In the genomic region with DNA sequence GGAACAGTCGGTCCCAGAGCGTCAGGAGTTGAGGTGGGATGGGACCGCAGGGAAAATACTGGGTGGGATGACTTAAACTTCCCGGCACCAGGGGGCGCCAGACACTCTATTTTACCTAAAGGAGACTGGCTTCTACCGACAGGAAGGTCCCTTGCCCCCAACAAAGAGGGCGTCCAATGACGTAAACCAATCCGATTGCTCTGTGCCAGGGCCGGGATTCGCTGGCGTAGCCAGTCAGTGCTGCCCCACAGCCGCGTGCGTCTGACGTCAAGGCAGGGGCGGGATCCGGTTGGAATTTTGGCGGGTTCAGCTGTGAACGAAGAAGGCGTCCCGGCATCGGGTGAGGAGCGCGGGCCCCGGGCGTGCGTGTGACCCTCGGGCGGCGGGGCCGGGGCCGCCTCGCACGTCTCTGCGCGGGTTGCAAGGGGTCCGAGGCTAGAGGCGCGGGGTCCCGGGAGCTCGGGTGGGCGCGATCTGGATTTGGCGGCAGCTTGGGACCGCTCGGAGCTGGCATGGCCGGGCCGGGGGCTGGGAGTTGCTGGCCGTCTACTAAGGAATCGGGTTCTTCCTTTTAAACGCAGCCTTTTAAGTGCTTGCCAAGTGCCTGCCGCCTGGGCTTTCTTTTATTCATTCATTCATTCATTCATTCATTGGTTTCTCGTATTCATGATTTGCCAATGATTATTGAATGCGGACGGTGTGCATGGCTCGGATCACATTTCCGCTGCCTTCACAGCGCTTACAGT, we compare ENCODE assay signal across 1 cellular context.
A peak's percentile ranks its signal among the peaks of the same experiment; 100 is the strongest.
TF ChIP-seq lines count a peak whose summit lies in the region.

A gene (plus strand): TSS at position 292 of the 746 bp plus-strand sequence. CDS start 2,645 bp downstream, outside the sequence.

TF ChIP-seq in K562, 482 proteins besides CTCF, POLR2A, EP300 and RAD21 (continued from another document):
- TF ChIP-seq, protein P1, sequence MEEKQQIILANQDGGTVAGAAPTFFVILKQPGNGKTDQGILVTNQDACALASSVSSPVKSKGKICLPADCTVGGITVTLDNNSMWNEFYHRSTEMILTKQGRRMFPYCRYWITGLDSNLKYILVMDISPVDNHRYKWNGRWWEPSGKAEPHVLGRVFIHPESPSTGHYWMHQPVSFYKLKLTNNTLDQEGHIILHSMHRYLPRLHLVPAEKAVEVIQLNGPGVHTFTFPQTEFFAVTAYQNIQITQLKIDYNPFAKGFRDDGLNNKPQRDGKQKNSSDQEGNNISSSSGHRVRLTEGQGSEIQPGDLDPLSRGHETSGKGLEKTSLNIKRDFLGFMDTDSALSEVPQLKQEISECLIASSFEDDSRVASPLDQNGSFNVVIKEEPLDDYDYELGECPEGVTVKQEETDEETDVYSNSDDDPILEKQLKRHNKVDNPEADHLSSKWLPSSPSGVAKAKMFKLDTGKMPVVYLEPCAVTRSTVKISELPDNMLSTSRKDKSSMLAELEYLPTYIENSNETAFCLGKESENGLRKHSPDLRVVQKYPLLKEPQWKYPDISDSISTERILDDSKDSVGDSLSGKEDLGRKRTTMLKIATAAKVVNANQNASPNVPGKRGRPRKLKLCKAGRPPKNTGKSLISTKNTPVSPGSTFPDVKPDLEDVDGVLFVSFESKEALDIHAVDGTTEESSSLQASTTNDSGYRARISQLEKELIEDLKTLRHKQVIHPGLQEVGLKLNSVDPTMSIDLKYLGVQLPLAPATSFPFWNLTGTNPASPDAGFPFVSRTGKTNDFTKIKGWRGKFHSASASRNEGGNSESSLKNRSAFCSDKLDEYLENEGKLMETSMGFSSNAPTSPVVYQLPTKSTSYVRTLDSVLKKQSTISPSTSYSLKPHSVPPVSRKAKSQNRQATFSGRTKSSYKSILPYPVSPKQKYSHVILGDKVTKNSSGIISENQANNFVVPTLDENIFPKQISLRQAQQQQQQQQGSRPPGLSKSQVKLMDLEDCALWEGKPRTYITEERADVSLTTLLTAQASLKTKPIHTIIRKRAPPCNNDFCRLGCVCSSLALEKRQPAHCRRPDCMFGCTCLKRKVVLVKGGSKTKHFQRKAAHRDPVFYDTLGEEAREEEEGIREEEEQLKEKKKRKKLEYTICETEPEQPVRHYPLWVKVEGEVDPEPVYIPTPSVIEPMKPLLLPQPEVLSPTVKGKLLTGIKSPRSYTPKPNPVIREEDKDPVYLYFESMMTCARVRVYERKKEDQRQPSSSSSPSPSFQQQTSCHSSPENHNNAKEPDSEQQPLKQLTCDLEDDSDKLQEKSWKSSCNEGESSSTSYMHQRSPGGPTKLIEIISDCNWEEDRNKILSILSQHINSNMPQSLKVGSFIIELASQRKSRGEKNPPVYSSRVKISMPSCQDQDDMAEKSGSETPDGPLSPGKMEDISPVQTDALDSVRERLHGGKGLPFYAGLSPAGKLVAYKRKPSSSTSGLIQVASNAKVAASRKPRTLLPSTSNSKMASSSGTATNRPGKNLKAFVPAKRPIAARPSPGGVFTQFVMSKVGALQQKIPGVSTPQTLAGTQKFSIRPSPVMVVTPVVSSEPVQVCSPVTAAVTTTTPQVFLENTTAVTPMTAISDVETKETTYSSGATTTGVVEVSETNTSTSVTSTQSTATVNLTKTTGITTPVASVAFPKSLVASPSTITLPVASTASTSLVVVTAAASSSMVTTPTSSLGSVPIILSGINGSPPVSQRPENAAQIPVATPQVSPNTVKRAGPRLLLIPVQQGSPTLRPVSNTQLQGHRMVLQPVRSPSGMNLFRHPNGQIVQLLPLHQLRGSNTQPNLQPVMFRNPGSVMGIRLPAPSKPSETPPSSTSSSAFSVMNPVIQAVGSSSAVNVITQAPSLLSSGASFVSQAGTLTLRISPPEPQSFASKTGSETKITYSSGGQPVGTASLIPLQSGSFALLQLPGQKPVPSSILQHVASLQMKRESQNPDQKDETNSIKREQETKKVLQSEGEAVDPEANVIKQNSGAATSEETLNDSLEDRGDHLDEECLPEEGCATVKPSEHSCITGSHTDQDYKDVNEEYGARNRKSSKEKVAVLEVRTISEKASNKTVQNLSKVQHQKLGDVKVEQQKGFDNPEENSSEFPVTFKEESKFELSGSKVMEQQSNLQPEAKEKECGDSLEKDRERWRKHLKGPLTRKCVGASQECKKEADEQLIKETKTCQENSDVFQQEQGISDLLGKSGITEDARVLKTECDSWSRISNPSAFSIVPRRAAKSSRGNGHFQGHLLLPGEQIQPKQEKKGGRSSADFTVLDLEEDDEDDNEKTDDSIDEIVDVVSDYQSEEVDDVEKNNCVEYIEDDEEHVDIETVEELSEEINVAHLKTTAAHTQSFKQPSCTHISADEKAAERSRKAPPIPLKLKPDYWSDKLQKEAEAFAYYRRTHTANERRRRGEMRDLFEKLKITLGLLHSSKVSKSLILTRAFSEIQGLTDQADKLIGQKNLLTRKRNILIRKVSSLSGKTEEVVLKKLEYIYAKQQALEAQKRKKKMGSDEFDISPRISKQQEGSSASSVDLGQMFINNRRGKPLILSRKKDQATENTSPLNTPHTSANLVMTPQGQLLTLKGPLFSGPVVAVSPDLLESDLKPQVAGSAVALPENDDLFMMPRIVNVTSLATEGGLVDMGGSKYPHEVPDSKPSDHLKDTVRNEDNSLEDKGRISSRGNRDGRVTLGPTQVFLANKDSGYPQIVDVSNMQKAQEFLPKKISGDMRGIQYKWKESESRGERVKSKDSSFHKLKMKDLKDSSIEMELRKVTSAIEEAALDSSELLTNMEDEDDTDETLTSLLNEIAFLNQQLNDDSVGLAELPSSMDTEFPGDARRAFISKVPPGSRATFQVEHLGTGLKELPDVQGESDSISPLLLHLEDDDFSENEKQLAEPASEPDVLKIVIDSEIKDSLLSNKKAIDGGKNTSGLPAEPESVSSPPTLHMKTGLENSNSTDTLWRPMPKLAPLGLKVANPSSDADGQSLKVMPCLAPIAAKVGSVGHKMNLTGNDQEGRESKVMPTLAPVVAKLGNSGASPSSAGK (IDR thresholded peaks at IDR 0.05): peak; percentile 85
- no peak for TF ChIP-seq DNMT1 (IDR thresholded peaks at IDR 0.05)
- peak; percentile 59 to 68; a peak in 3 of 4 replicates for TF ChIP-seq NRF1 (conservative IDR thresholded peaks at IDR 0.05 in 1 of 2, IDR thresholded peaks at IDR 0.05 in 1 of 2)
- TF ChIP-seq NONO (IDR thresholded peaks at IDR 0.05; ENCODE audit: low read depth in 2 of 2, low read length in 1 of 2): no peak
- TF ChIP-seq TBP (optimal IDR thresholded peaks at IDR 0.05; ENCODE audit: low read depth, low read length): no peak
- TF ChIP-seq TCF7L2 (IDR thresholded peaks at IDR 0.05; ENCODE audit: low read depth, low read length): no peak
- no peak for TF ChIP-seq FUS (optimal IDR thresholded peaks at IDR 0.05; ENCODE audit: low read depth, low read length)
- TF ChIP-seq CEBPB (tag; IDR thresholded peaks at IDR 0.05): no peak
- TF ChIP-seq, protein P2, sequence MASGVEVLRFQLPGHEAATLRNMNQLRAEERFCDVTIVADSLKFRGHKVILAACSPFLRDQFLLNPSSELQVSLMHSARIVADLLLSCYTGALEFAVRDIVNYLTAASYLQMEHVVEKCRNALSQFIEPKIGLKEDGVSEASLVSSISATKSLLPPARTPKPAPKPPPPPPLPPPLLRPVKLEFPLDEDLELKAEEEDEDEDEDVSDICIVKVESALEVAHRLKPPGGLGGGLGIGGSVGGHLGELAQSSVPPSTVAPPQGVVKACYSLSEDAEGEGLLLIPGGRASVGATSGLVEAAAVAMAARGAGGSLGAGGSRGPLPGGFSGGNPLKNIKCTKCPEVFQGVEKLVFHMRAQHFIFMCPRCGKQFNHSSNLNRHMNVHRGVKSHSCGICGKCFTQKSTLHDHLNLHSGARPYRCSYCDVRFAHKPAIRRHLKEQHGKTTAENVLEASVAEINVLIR (CRISPR knock-in tag; IDR thresholded peaks at IDR 0.05): peak; percentile 90
- TF ChIP-seq HDAC1 (IDR thresholded peaks at IDR 0.05): peak in 1 of 2 experiments; percentile 97; a peak in 3 of 4 replicates
- peak; percentile 59; the same call in 1 of the 2 replicates for TF ChIP-seq SMC3 (conservative IDR thresholded peaks at IDR 0.05; ENCODE audit: insufficient read depth, low read depth, low read length)
- TF ChIP-seq PML (IDR thresholded peaks at IDR 0.05; ENCODE audit: low read length): 0 out of 2 replicates have a peak, but pooled peaks have one; percentile 50
- no peak for TF ChIP-seq ZNF644 (tag; IDR thresholded peaks at IDR 0.05; ENCODE audit: low read depth)
- TF ChIP-seq FOS (IDR thresholded peaks at IDR 0.05; ENCODE audit: extremely low read depth, insufficient read length): peak; percentile 74
- no peak for TF ChIP-seq THRAP3 (IDR thresholded peaks at IDR 0.05; ENCODE audit: borderline replicate concordance)
- TF ChIP-seq STAT5A (IDR thresholded peaks at IDR 0.05; ENCODE audit: borderline replicate concordance, low read length): no peak
- no peak for TF ChIP-seq PHB (CRISPR knock-in tag; IDR thresholded peaks at IDR 0.05)
- TF ChIP-seq ESRRA (IDR thresholded peaks at IDR 0.05; ENCODE audit: borderline replicate concordance, low read depth): peak; percentile 89
- TF ChIP-seq MBD2 (IDR thresholded peaks at IDR 0.05; ENCODE audit: borderline replicate concordance, low read depth): peak; percentile 94
- TF ChIP-seq, protein P3, sequence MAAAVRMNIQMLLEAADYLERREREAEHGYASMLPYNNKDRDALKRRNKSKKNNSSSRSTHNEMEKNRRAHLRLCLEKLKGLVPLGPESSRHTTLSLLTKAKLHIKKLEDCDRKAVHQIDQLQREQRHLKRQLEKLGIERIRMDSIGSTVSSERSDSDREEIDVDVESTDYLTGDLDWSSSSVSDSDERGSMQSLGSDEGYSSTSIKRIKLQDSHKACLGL (CRISPR knock-in tag; IDR thresholded peaks at IDR 0.05; ENCODE audit: borderline replicate concordance, poor library complexity, severe bottlenecking): peak; percentile 30
- TF ChIP-seq MAFG (tag; conservative IDR thresholded peaks at IDR 0.05): no peak
- peak; percentile 87 for TF ChIP-seq ZNF24 (IDR thresholded peaks at IDR 0.05)
- TF ChIP-seq PHTF2 (CRISPR knock-in tag; IDR thresholded peaks at IDR 0.05): no peak
- TF ChIP-seq TAF9B (IDR thresholded peaks at IDR 0.05; ENCODE audit: partially characterized antibody): no peak
- TF ChIP-seq RFX7 (CRISPR knock-in tag; IDR thresholded peaks at IDR 0.05): no peak
- TF ChIP-seq ZFP36 (IDR thresholded peaks at IDR 0.05; ENCODE audit: low read depth, low read length, partially characterized antibody): no peak
- no peak for TF ChIP-seq POLR3A (IDR thresholded peaks at IDR 0.05; ENCODE audit: borderline replicate concordance, extremely low read depth, insufficient read depth, insufficient read length)
- TF ChIP-seq MCM7 (IDR thresholded peaks at IDR 0.05): no peak
- TF ChIP-seq SMAD4 (CRISPR knock-in tag; conservative IDR thresholded peaks at IDR 0.05): no peak; the same call in 1 of the 2 replicates
- TF ChIP-seq ZBTB7A (IDR thresholded peaks at IDR 0.05; ENCODE audit: borderline replicate concordance, control insufficient read depth, low read depth, low read length): peak; percentile 15; the same call in 1 of the 2 replicates
- TF ChIP-seq, protein P4, sequence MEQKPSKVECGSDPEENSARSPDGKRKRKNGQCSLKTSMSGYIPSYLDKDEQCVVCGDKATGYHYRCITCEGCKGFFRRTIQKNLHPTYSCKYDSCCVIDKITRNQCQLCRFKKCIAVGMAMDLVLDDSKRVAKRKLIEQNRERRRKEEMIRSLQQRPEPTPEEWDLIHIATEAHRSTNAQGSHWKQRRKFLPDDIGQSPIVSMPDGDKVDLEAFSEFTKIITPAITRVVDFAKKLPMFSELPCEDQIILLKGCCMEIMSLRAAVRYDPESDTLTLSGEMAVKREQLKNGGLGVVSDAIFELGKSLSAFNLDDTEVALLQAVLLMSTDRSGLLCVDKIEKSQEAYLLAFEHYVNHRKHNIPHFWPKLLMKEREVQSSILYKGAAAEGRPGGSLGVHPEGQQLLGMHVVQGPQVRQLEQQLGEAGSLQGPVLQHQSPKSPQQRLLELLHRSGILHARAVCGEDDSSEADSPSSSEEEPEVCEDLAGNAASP (IDR thresholded peaks at IDR 0.05): no peak
- no peak for TF ChIP-seq KAT8 (IDR thresholded peaks at IDR 0.05; ENCODE audit: low read depth)
- TF ChIP-seq XRCC5 (IDR thresholded peaks at IDR 0.05; ENCODE audit: low read depth, low read length): 0 out of 2 replicates have a peak, but pooled peaks have one; percentile 52
- TF ChIP-seq, protein P5, sequence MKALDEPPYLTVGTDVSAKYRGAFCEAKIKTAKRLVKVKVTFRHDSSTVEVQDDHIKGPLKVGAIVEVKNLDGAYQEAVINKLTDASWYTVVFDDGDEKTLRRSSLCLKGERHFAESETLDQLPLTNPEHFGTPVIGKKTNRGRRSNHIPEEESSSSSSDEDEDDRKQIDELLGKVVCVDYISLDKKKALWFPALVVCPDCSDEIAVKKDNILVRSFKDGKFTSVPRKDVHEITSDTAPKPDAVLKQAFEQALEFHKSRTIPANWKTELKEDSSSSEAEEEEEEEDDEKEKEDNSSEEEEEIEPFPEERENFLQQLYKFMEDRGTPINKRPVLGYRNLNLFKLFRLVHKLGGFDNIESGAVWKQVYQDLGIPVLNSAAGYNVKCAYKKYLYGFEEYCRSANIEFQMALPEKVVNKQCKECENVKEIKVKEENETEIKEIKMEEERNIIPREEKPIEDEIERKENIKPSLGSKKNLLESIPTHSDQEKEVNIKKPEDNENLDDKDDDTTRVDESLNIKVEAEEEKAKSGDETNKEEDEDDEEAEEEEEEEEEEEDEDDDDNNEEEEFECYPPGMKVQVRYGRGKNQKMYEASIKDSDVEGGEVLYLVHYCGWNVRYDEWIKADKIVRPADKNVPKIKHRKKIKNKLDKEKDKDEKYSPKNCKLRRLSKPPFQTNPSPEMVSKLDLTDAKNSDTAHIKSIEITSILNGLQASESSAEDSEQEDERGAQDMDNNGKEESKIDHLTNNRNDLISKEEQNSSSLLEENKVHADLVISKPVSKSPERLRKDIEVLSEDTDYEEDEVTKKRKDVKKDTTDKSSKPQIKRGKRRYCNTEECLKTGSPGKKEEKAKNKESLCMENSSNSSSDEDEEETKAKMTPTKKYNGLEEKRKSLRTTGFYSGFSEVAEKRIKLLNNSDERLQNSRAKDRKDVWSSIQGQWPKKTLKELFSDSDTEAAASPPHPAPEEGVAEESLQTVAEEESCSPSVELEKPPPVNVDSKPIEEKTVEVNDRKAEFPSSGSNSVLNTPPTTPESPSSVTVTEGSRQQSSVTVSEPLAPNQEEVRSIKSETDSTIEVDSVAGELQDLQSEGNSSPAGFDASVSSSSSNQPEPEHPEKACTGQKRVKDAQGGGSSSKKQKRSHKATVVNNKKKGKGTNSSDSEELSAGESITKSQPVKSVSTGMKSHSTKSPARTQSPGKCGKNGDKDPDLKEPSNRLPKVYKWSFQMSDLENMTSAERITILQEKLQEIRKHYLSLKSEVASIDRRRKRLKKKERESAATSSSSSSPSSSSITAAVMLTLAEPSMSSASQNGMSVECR (CRISPR knock-in tag; IDR thresholded peaks at IDR 0.05): peak; percentile 82
- TF ChIP-seq HLTF (IDR thresholded peaks at IDR 0.05): no peak
- TF ChIP-seq ZNF146 (CRISPR knock-in tag; IDR thresholded peaks at IDR 0.05; ENCODE audit: unreplicated experiment): no peak
- TF ChIP-seq, protein P6, sequence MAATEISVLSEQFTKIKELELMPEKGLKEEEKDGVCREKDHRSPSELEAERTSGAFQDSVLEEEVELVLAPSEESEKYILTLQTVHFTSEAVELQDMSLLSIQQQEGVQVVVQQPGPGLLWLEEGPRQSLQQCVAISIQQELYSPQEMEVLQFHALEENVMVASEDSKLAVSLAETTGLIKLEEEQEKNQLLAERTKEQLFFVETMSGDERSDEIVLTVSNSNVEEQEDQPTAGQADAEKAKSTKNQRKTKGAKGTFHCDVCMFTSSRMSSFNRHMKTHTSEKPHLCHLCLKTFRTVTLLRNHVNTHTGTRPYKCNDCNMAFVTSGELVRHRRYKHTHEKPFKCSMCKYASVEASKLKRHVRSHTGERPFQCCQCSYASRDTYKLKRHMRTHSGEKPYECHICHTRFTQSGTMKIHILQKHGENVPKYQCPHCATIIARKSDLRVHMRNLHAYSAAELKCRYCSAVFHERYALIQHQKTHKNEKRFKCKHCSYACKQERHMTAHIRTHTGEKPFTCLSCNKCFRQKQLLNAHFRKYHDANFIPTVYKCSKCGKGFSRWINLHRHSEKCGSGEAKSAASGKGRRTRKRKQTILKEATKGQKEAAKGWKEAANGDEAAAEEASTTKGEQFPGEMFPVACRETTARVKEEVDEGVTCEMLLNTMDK (IDR thresholded peaks at IDR 0.05; ENCODE audit: borderline replicate concordance, insufficient read depth, low read depth, low read length, poor library complexity, severe bottlenecking): peak; percentile 68
